ENCODE assay signal across 9 cellular contexts in the genomic region with DNA sequence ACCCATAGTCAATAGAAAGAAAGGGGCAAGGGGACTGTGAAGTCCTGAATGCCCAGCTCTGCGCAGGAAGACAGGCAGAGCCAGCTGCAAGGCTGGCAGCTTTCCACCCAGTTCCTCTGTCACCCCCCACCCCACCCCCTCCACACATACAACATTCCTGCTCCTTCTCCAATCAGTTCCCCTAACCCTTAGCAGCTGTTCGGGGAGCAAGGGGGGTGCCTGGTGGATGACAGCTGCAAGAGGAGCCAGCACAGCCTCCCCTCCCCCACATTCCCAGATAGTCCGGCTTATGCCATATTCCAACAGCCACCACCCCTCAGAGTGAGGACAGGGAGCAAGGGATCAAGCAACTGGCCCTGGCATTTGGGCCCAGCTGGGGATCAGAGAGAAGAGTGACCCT. TPM values are rescaled to one million over a fixed set of nuclear protein-coding genes. Genes with fewer than 3 reads are reported as not detected.
A peak's percentile ranks its signal among the peaks of the same experiment; 100 is the strongest.
DNase-seq lines count a peak whose midpoint lies in the region; FAIRE-seq and TF ChIP-seq lines count a peak whose summit lies in the region.
"Had no signal": no experiment of that assay in that cellular context is flagged by ENCODE, and none has a peak within 500 bp of the region (broad histone marks: within the 10 kb centered on the region; RNA-seq: fewer than 3 reads in every experiment).

No MANE protein-coding gene starts in this region.

- peak overlapping the region; percentile 72 for H3K9ac ChIP-seq in BLaER1
- H3K9ac ChIP-seq in endothelial cell of umbilical vein (replicated peaks; ENCODE audit: extremely low read depth, insufficient read depth, low read length): no peak overlapping the region

- peaks cover 99% of the 10 kb centered on the region for H3K4me1 ChIP-seq in BLaER1
- peaks cover 64% of the 10 kb centered on the region for H3K4me1 ChIP-seq in endothelial cell of umbilical vein (ENCODE audit: control insufficient read depth, extremely low read depth, insufficient read depth, low read length)
- peaks cover 7% of the 10 kb centered on the region for H3K4me1 ChIP-seq in testis

- peaks cover 62% of the 10 kb centered on the region for H3K79me2 ChIP-seq in endothelial cell of umbilical vein (ENCODE audit: control insufficient read depth, insufficient read depth, low read length)

- H3K4me3 ChIP-seq in BLaER1 (peak overlapping the region; percentile 51), endothelial cell of umbilical vein (replicated peaks in 1 of 3; ENCODE audit: insufficient read depth in 1 of 3, low read depth in 1 of 3, low read length in 3 of 3) (no peak overlapping the region), testis (no peak overlapping the region)

- 42 to 56% methylated on average over 3 of the region's 3 CpGs for WGBS in testis, 2 donors

- no TSS peak for BruUV-seq in endothelial cell of umbilical vein (replicated peaks; lab: Mats Ljungman, UMichigan)

- peak overlapping the region; percentile 57 to 76 (median 66) for H3K4me3 Mint-ChIP-seq in nephron

- peaks cover 83% of the 10 kb centered on the region for H3K36me3 ChIP-seq in BLaER1
- H3K36me3 ChIP-seq in endothelial cell of umbilical vein (ENCODE audit: control insufficient read depth in 2 of 2, extremely low read depth in 1 of 2, insufficient read depth in 2 of 2, low read length in 2 of 2): peaks cover 14 to 27% of the 10 kb centered on the region in 2 experiments
- no peaks in the 10 kb centered on the region for H3K36me3 ChIP-seq in testis (ENCODE audit: low read depth, missing control alignments)

- no peaks in the 10 kb centered on the region for H3K27me3 Mint-ChIP-seq in nephron (ENCODE audit: low read depth)

- POLR2A ChIA-PET in endothelial cell of umbilical vein (lab: Charles Lee): interaction anchor here (1.4 kb wide), 1 partner anchor 10 kb away, joined by 4 read pairs; the partner anchor contains the start of gene ARHGEF2

- peak overlapping the region; percentile 91 to 95 (median 94) for H3K27ac Mint-ChIP-seq in nephron

- in situ Hi-C loops in G401 (cut with HindIII; ENCODE audit: low sequenced_read_pairs): loop anchor here (5.0 kb wide), 1 partner anchor 44 kb away; no protein-coding TSS in a partner anchor

- peaks cover 77% of the 10 kb centered on the region for H3K4me1 Mint-ChIP-seq in nephron

- FAIRE-seq in endothelial cell of umbilical vein (lab: Jason Lieb, UNC): peak; percentile 80

- peak overlapping the region; percentile 99 for H3K27ac ChIP-seq in BLaER1
- H3K27ac ChIP-seq in endothelial cell of umbilical vein (ENCODE audit: insufficient read depth, low read depth, low read length): peak overlapping the region; percentile 91
- H3K27ac ChIP-seq in testis: peak overlapping the region in 1 of 2 donors; percentile 59

- no peak overlapping the region for H2AFZ ChIP-seq in endothelial cell of umbilical vein (ENCODE audit: low read depth, low read length)

- H3K9me3 ChIP-seq in BLaER1 (no peaks in the 10 kb centered on the region), endothelial cell of umbilical vein (replicated peaks; ENCODE audit: control insufficient read depth, insufficient read depth, low read length) (no peaks in the 10 kb centered on the region), testis (no peaks in the 10 kb centered on the region)

- peak; percentile 82 for DNase-seq in NCI-H2171 treated with DMSO at 0.1 percent for 48 hours (lab: John Stamatoyannopoulos, UW)
- no peak for DNase-seq in endothelial cell of umbilical vein (ENCODE audit: low read depth, low spot score)
- DNase-seq in testis: no peak
- DNase-seq in effector CD8-positive, alpha-beta T cell (lab: John Stamatoyannopoulos, UW): no peak
- no peak for DNase-seq in G401 (ENCODE audit: low spot score)
- DNase-seq in activated effector memory CD4-positive, alpha-beta T cell treated with anti-CD3 and anti-CD28 coated beads, Interleukin-2, amount 50 U/mL, for 16 hours: no peak
- DNase-seq: SHP77 treated with DMSO at 0.1 percent for 48 hours had no signal

- H3K4me2 ChIP-seq in BLaER1: peak overlapping the region; percentile 100
- H3K4me2 ChIP-seq in endothelial cell of umbilical vein (ENCODE audit: insufficient read depth, low read length): peak overlapping the region; percentile 66

- no peak for TF ChIP-seq POLR2A in endothelial cell of umbilical vein (IDR thresholded peaks at IDR 0.05; ENCODE audit: low read depth, low read length)
- no peak for TF ChIP-seq POLR2A in testis (IDR thresholded peaks at IDR 0.05)

- CTCF ChIA-PET in endothelial cell of umbilical vein (lab: Charles Lee): interaction anchor here (0.7 to 5.5 kb wide), 7 partner anchors 9 to 844 kb away, joined by 3 to 41 read pairs (median 5); partner anchors contain the start of gene ARHGEF2

- H4K20me1 ChIP-seq in BLaER1 (peaks cover 99% of the 10 kb centered on the region), endothelial cell of umbilical vein (replicated peaks; ENCODE audit: control insufficient read depth, extremely low read depth, insufficient read depth, low read length) (no peaks in the 10 kb centered on the region)

- dilution Hi-C loops in endothelial cell of umbilical vein (cut with MboI; ENCODE audit: extremely low pct_ligation_motif_present, low sequenced_read_pairs): no loop called here

- TF ChIP-seq CTCF in endothelial cell of umbilical vein (IDR thresholded peaks at IDR 0.05; ENCODE audit: extremely low read depth in 1 of 2, insufficient read depth in 1 of 2, low read depth in 1 of 2, low read length in 2 of 2) (no peak), nephron (IDR thresholded peaks at IDR 0.05; ENCODE audit: unreplicated experiment in 3 of 3) (no peak), testis (IDR thresholded peaks at IDR 0.05) (no peak)

- intact Hi-C loops in endothelial cell of umbilical vein (cut with micrococcal nuclease): loop anchor here (10.0 kb wide), 1 partner anchor 166 kb away; no protein-coding TSS in a partner anchor
- intact Hi-C loops in testis (cut with DNase I; ENCODE audit: low total_unique reads): no loop called here

- H3K9me1 ChIP-seq in endothelial cell of umbilical vein (replicated peaks; ENCODE audit: control insufficient read depth, extremely low read depth, insufficient read depth, low read length): no peaks in the 10 kb centered on the region

- peaks cover 43% of the 10 kb centered on the region for H3K36me3 Mint-ChIP-seq in nephron (ENCODE audit: low read depth)

- H3K9me3 Mint-ChIP-seq in nephron: no peaks in the 10 kb centered on the region

- H3K27me3 ChIP-seq in BLaER1 (no peaks in the 10 kb centered on the region), endothelial cell of umbilical vein (ENCODE audit: control insufficient read depth in 2 of 2, insufficient read depth in 2 of 2, low read length in 2 of 2) (no peaks in the 10 kb centered on the region), testis (no peaks in the 10 kb centered on the region)

RNA-seq across cellular contexts. Expression of gene ARHGEF2, which starts 9.7 kb away (rescaled TPM):
- total RNA-seq in endothelial cell of umbilical vein (110 and 118 TPM in 2 replicates), testis (100 to 1,000 TPM in 1 of 2 donors, 10 to 100 TPM in 1; 56.6 to 124 TPM)
- polyA plus RNA-seq in endothelial cell of umbilical vein (59.2 and 62.0 TPM in 2 replicates), testis (ENCODE audit: insufficient read depth, low read depth, low replicate concordance) (88.8 TPM)
- polyA plus RNA-seq in endothelial cell of umbilical vein (2011; cell fraction: cytosol; rRNA removed): 67.4 and 113 TPM in 2 replicates
- polyA plus RNA-seq in endothelial cell of umbilical vein (2011; cell fraction: nucleus; rRNA removed): 270 and 317 TPM in 2 replicates
- polyA plus RNA-seq in endothelial cell of umbilical vein (2012): 50.9 and 52.8 TPM in 2 replicates
- 81.5 and 92.0 TPM in 2 replicates for polyA minus RNA-seq in endothelial cell of umbilical vein
- polyA minus RNA-seq in endothelial cell of umbilical vein (2011; cell fraction: cytosol; rRNA and poly(A)+ RNA removed): 29.1 TPM
- 55.2 and 62.7 TPM in 2 replicates for polyA minus RNA-seq in endothelial cell of umbilical vein (2011; cell fraction: nucleus; rRNA and poly(A)+ RNA removed)
- 20.3 and 35.9 TPM in 2 replicates for total RNA-seq in G401 (2014; rRNA removed; shearing (Covaris generic))

RNA-seq across cellular contexts. Expression of gene RXFP4, which starts 27.2 kb away (rescaled TPM):
- not detected in 2 replicates for total RNA-seq in endothelial cell of umbilical vein
- polyA plus RNA-seq in endothelial cell of umbilical vein: not detected in 2 replicates
- polyA plus RNA-seq in endothelial cell of umbilical vein (2011; cell fraction: cytosol; rRNA removed): not detected in 2 replicates
- polyA plus RNA-seq in endothelial cell of umbilical vein (2011; cell fraction: nucleus; rRNA removed): not detected in 2 replicates
- not detected in 2 replicates for polyA plus RNA-seq in endothelial cell of umbilical vein (2012)
- polyA minus RNA-seq in endothelial cell of umbilical vein: not detected in 2 replicates
- not detected for polyA minus RNA-seq in endothelial cell of umbilical vein (2011; cell fraction: cytosol; rRNA and poly(A)+ RNA removed)
- polyA minus RNA-seq in endothelial cell of umbilical vein (2011; cell fraction: nucleus; rRNA and poly(A)+ RNA removed): 0.34 TPM in 1 of 2 replicates, not detected in the other
- total RNA-seq in testis: 1 to 10 TPM in 1 of 2 donors, under 1 TPM in 1; 0.37 to 1.1 TPM
- polyA plus RNA-seq in testis (ENCODE audit: insufficient read depth, low read depth, low replicate concordance): not detected
- not detected in 2 replicates for total RNA-seq in G401 (2014; rRNA removed; shearing (Covaris generic))

RNA-seq across cellular contexts. Expression of gene KHDC4, which starts 34.5 kb away (rescaled TPM):
- total RNA-seq in endothelial cell of umbilical vein (54.1 and 55.6 TPM in 2 replicates), testis (10 to 100 TPM; 84.5 to 95.3 TPM)
- polyA plus RNA-seq in endothelial cell of umbilical vein (47.9 and 48.6 TPM in 2 replicates), testis (ENCODE audit: insufficient read depth, low read depth, low replicate concordance) (45.5 TPM)
- polyA plus RNA-seq in endothelial cell of umbilical vein (2011; cell fraction: cytosol; rRNA removed): 22.4 and 25.5 TPM in 2 replicates
- polyA plus RNA-seq in endothelial cell of umbilical vein (2011; cell fraction: nucleus; rRNA removed): 123 and 207 TPM in 2 replicates
- 19.8 and 29.0 TPM in 2 replicates for polyA plus RNA-seq in endothelial cell of umbilical vein (2012)
- polyA minus RNA-seq in endothelial cell of umbilical vein: 75.4 and 81.4 TPM in 2 replicates
- polyA minus RNA-seq in endothelial cell of umbilical vein (2011; cell fraction: cytosol; rRNA and poly(A)+ RNA removed): 50.2 TPM
- polyA minus RNA-seq in endothelial cell of umbilical vein (2011; cell fraction: nucleus; rRNA and poly(A)+ RNA removed): 68.0 and 96.9 TPM in 2 replicates
- 30.0 and 52.6 TPM in 2 replicates for total RNA-seq in G401 (2014; rRNA removed; shearing (Covaris generic))

RNA-seq across cellular contexts. Expression of gene SSR2, which starts 52.1 kb away (rescaled TPM):
- total RNA-seq in endothelial cell of umbilical vein (339 and 362 TPM in 2 replicates), testis (100 to 1,000 TPM; 170 to 216 TPM)
- polyA plus RNA-seq in endothelial cell of umbilical vein (1,337 and 1,787 TPM in 2 replicates), testis (ENCODE audit: insufficient read depth, low read depth, low replicate concordance) (289 TPM)
- 1,307 and 1,533 TPM in 2 replicates for polyA plus RNA-seq in endothelial cell of umbilical vein (2011; cell fraction: cytosol; rRNA removed)
- polyA plus RNA-seq in endothelial cell of umbilical vein (2011; cell fraction: nucleus; rRNA removed): 531 and 557 TPM in 2 replicates
- 362 and 401 TPM in 2 replicates for polyA plus RNA-seq in endothelial cell of umbilical vein (2012)
- polyA minus RNA-seq in endothelial cell of umbilical vein: 780 and 932 TPM in 2 replicates
- 99.6 TPM for polyA minus RNA-seq in endothelial cell of umbilical vein (2011; cell fraction: cytosol; rRNA and poly(A)+ RNA removed)
- polyA minus RNA-seq in endothelial cell of umbilical vein (2011; cell fraction: nucleus; rRNA and poly(A)+ RNA removed): 84.7 and 121 TPM in 2 replicates
- total RNA-seq in G401 (2014; rRNA removed; shearing (Covaris generic)): 257 and 273 TPM in 2 replicates

RNA-seq across cellular contexts. Expression of gene RIT1, which starts 57.5 kb away (rescaled TPM):
- total RNA-seq in endothelial cell of umbilical vein: 46.4 and 47.8 TPM in 2 replicates
- 52.0 and 65.5 TPM in 2 replicates for polyA plus RNA-seq in endothelial cell of umbilical vein
- 56.2 and 62.6 TPM in 2 replicates for polyA plus RNA-seq in endothelial cell of umbilical vein (2011; cell fraction: cytosol; rRNA removed)
- 41.7 and 45.6 TPM in 2 replicates for polyA plus RNA-seq in endothelial cell of umbilical vein (2011; cell fraction: nucleus; rRNA removed)
- 36.1 and 37.2 TPM in 2 replicates for polyA plus RNA-seq in endothelial cell of umbilical vein (2012)
- polyA minus RNA-seq in endothelial cell of umbilical vein: 79.4 and 130 TPM in 2 replicates
- 15.1 TPM for polyA minus RNA-seq in endothelial cell of umbilical vein (2011; cell fraction: cytosol; rRNA and poly(A)+ RNA removed)
- polyA minus RNA-seq in endothelial cell of umbilical vein (2011; cell fraction: nucleus; rRNA and poly(A)+ RNA removed): 21.7 and 35.0 TPM in 2 replicates
- total RNA-seq in testis: 10 to 100 TPM; 26.1 to 31.1 TPM
- polyA plus RNA-seq in testis (ENCODE audit: insufficient read depth, low read depth, low replicate concordance): 25.7 TPM
- total RNA-seq in G401 (2014; rRNA removed; shearing (Covaris generic)): 22.6 and 43.9 TPM in 2 replicates
